ENCODE assay signal across 22 cellular contexts in genomic region chr13:30685320-30685859, GRCh38.
"Had no signal": no experiment of that assay in that cellular context is flagged by ENCODE, and none has a peak within 500 bp of the region (broad histone marks: within the 10 kb centered on the region; RNA-seq: fewer than 3 reads in every experiment).

No MANE protein-coding gene starts in this region.

- H3K27me3 ChIP-seq: brain microvascular endothelial cell, foreskin keratinocyte, neutrophil, pancreas, testis, upper lobe of left lung had no signal

- DNase-seq: activated CD4-positive, alpha-beta T cell treated with anti-CD3 and anti-CD28 coated beads, Interleukin-2, amount 50 U/mL, for 1 hour; activated CD4-positive, CD25-positive, alpha-beta regulatory T cell treated with anti-CD3 and anti-CD28 coated beads, Interleukin-2, amount 50 U/mL, for 72 hours; activated CD8-positive, alpha-beta memory T cell treated with anti-CD3 and anti-CD28 coated beads, Interleukin-2, amount 50 U/mL, for 4 hours; activated naive CD4-positive, alpha-beta T cell treated with anti-CD3 and anti-CD28 coated beads, Interleukin-2, amount 10 ng/mL, durations not matched to agents 7 days and 5 days; activated naive CD8-positive, alpha-beta T cell treated with anti-CD3 and anti-CD28 coated beads, Interleukin-2, amount 50 U/mL, for 24 hours; activated T-cell treated with anti-CD3 and anti-CD28 coated beads, Interleukin-2, amount 50 U/mL, for 4 hours; anterior cingulate cortex; brain microvascular endothelial cell; foreskin keratinocyte; hippocampal formation; kidney; left ventricle myocardium inferior; mesendoderm; natural killer cell; pancreas; stimulated activated CD4-positive, alpha-beta T cell treated with anti-CD3 and anti-CD28 coated beads, Interleukin-4, amount 100 ng/mL, for 24 hours; testis had no signal

- H3K4me1 ChIP-seq: foreskin keratinocyte, pancreas, testis had no signal

- H3K36me3 ChIP-seq: brain microvascular endothelial cell, left ventricle myocardium inferior, neutrophil, pancreas, upper lobe of left lung had no signal

- H3K4me3 ChIP-seq: coronary artery, left ventricle myocardium inferior, pancreas, testis, upper lobe of left lung had no signal

- H3K27ac ChIP-seq: brain microvascular endothelial cell, coronary artery, foreskin keratinocyte, left ventricle myocardium inferior, neutrophil, pancreas, testis, upper lobe of left lung had no signal

- H3K9me3 ChIP-seq: neutrophil, pancreas, testis, upper lobe of left lung had no signal

- ATAC-seq: activated naive CD8-positive, alpha-beta T cell treated with anti-CD3 and anti-CD28 coated beads, Interleukin-2, amount 50 U/mL, for 24 hours; activated T-cell treated with anti-CD3 and anti-CD28 coated beads, Interleukin-2, amount 50 U/mL, for 4 hours; foreskin keratinocyte; natural killer cell; pancreas; sciatic nerve; stimulated activated effector memory CD8-positive, alpha-beta T cell treated with anti-CD3 and anti-CD28 coated beads, Interleukin-12 subunit alpha, Interleukin-12 subunit beta, amount 100 ng/mL, for 72 hours had no signal
